ENCODE assay signal across 1 cellular context in the genomic region with DNA sequence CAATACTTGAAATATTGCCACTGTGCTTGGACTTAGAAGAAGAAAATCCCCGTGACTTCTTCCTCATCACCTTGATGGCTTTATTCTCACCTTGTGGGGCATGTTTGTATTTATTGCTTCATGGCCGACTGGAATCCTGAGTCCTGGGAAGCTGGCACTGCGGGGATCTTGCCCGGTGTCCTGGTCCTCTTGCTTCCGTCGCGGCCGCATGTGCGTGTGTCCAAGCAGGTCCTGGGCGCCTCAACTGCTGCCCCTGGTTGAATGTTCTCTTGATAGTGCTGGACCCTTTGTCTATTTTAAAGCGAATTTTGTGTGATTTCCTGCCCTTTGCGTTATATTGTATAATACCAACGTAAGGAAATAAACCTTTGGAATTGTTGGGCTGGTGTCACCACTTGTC.
TF ChIP-seq lines count a peak whose summit lies in the region.

No MANE protein-coding gene starts in this region.

TF ChIP-seq in GM12878, 131 proteins besides CTCF, POLR2A, EP300 and RAD21:
- TF ChIP-seq JUNB (IDR thresholded peaks at IDR 0.05) (no peak), SMAD5 (IDR thresholded peaks at IDR 0.05; ENCODE audit: low read depth) (no peak), POU2F2 (IDR thresholded peaks at IDR 0.05; ENCODE audit: borderline replicate concordance, low read depth, low read length) (no peak), ESRRA (IDR thresholded peaks at IDR 0.05; ENCODE audit: low read length) (no peak), ZNF622 (IDR thresholded peaks at IDR 0.05) (no peak), IKZF2 (IDR thresholded peaks at IDR 0.05) (no peak), RAD51 (IDR thresholded peaks at IDR 0.05) (no peak), NR2C2 (IDR thresholded peaks at IDR 0.05; ENCODE audit: borderline replicate concordance, control insufficient read depth, insufficient read length, low read depth) (no peak), EED (IDR thresholded peaks at IDR 0.05; ENCODE audit: low read depth) (no peak), IRF5 (IDR thresholded peaks at IDR 0.05; ENCODE audit: borderline replicate concordance) (no peak), GABPA (IDR thresholded peaks at IDR 0.05; ENCODE audit: low read depth) (no peak), NR2F1 (conservative IDR thresholded peaks at IDR 0.05) (no peak), STAT1 (conservative IDR thresholded peaks at IDR 0.05) (no peak)
- TF ChIP-seq, protein P1, sequence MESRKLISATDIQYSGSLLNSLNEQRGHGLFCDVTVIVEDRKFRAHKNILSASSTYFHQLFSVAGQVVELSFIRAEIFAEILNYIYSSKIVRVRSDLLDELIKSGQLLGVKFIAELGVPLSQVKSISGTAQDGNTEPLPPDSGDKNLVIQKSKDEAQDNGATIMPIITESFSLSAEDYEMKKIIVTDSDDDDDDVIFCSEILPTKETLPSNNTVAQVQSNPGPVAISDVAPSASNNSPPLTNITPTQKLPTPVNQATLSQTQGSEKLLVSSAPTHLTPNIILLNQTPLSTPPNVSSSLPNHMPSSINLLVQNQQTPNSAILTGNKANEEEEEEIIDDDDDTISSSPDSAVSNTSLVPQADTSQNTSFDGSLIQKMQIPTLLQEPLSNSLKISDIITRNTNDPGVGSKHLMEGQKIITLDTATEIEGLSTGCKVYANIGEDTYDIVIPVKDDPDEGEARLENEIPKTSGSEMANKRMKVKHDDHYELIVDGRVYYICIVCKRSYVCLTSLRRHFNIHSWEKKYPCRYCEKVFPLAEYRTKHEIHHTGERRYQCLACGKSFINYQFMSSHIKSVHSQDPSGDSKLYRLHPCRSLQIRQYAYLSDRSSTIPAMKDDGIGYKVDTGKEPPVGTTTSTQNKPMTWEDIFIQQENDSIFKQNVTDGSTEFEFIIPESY (IDR thresholded peaks at IDR 0.05) = no peak
TF ChIP-seq in GM12878: peak in this region for 0.
